Comparison of ENCODE assay signal across 15 cellular contexts in genomic region chr5:176995122-176995490, GRCh38. TPM values are rescaled to one million over a fixed set of nuclear protein-coding genes. Genes with fewer than 3 reads are reported as not detected.
DNase-seq lines count a peak whose midpoint lies in the region; ATAC-seq, FAIRE-seq and TF ChIP-seq lines count a peak whose summit lies in the region.
"Had no signal": no experiment of that assay in that cellular context is flagged by ENCODE, and none has a peak within 500 bp of the region (broad histone marks: within the 10 kb centered on the region; RNA-seq: fewer than 3 reads in every experiment).

No MANE protein-coding gene starts in this region.

- no peak overlapping the region for H4K5ac ChIP-seq in IMR-90 (ENCODE audit: low read depth, low read length)

- H2BK20ac ChIP-seq in IMR-90 (ENCODE audit: low read depth, low read length): peak overlapping the region; percentile 41; the same call in 1 of the 2 replicates

- H3K36me3 Mint-ChIP-seq in naive B cell: no peaks in the 10 kb centered on the region

- H3K27ac ChIP-seq in BLaER1 treated with 17β-estradiol and CSF1 and Interleukin-3, amounts not matched to agents 10 nM and 100 nM: peak overlapping the region; percentile 2 to 82 (median 70); a peak in 19 of 22 replicates
- H3K27ac ChIP-seq in IMR-90 (ENCODE audit: insufficient read depth, low read length) (peak overlapping the region; percentile 76; the same call in 1 of the 2 replicates), GM12878 (ENCODE audit: control insufficient read depth, insufficient read depth) (peak overlapping the region; percentile 89)

- H3K27me3 Mint-ChIP-seq in naive B cell: no peaks in the 10 kb centered on the region

- dilution Hi-C loops in IMR-90 (cut with HindIII; ENCODE audit: low sequenced_read_pairs, unreplicated experiment): no loop called here

- H3K9me1 ChIP-seq in IMR-90 (ENCODE audit: insufficient read depth, low read length): peaks cover 16% of the 10 kb centered on the region

- POLR2A ChIA-PET in IMR-90 (lab: Charles Lee; ENCODE audit: unreplicated experiment): interaction anchor here (0.6 kb wide), 1 partner anchor 420 kb away, joined by 5 read pairs; no protein-coding TSS in a partner anchor
- POLR2A ChIA-PET in GM12878 (lab: Charles Lee): interaction anchor here (0.5 to 1.7 kb wide), 4 partner anchors 10 to 598 kb away, joined by 4 to 17 read pairs (median 5); no protein-coding TSS in a partner anchor

- BruUV-seq in IMR-90 (replicated peaks; lab: Mats Ljungman, UMichigan) (no TSS peak), GM12878 (replicated peaks; lab: Mats Ljungman, UMichigan) (no TSS peak)

- no peak overlapping the region for H3K56ac ChIP-seq in IMR-90 (ENCODE audit: extremely low read depth, insufficient read depth, low read length)

- H4K20me1 ChIP-seq in BLaER1 treated with 17β-estradiol and CSF1 and Interleukin-3, amounts not matched to agents 10 nM and 100 nM: peaks cover 38 to 100% (median 96%) of the 10 kb centered on the region in 11 experiments; a peak in 20 of 22 replicates
- H4K20me1 ChIP-seq in IMR-90 (ENCODE audit: insufficient read depth, low read length): peaks cover 75% of the 10 kb centered on the region
- no peaks in the 10 kb centered on the region; the same call in 1 of the 2 replicates for H4K20me1 ChIP-seq in GM12878 (ENCODE audit: control insufficient read depth, insufficient read depth)

- no peak overlapping the region for H3K4me3 ChIP-seq in BLaER1 treated with 17β-estradiol and CSF1 and Interleukin-3, amounts not matched to agents 10 nM and 100 nM
- H3K4me3 ChIP-seq in IMR-90 (ENCODE audit: insufficient read depth, low read depth, low read length) (no peak overlapping the region), GM12878 (no peak overlapping the region)
- H3K4me3 ChIP-seq: mucosa of descending colon had no signal

- H3K14ac ChIP-seq in IMR-90 (replicated peaks; ENCODE audit: low read depth, low read length): peak overlapping the region; percentile 36; the same call in 1 of the 2 replicates

- no peaks in the 10 kb centered on the region for H3K27me3 ChIP-seq in BLaER1 treated with 17β-estradiol and CSF1 and Interleukin-3, amounts not matched to agents 10 nM and 100 nM
- H3K27me3 ChIP-seq in IMR-90 (ENCODE audit: control insufficient read depth, insufficient read depth, low read length) (no peaks in the 10 kb centered on the region), GM12878 (replicated peaks in 1 of 2; ENCODE audit: control insufficient read depth in 2 of 2, insufficient read depth in 2 of 2, low read length in 1 of 2) (no peaks in the 10 kb centered on the region)

- H3K18ac ChIP-seq in IMR-90 (ENCODE audit: low read depth, low read length): peak overlapping the region; percentile 29; the same call in 1 of the 2 replicates

- TF ChIP-seq RAD21 in IMR-90 (IDR thresholded peaks at IDR 0.05; ENCODE audit: low read length) (no peak), GM12878 (IDR thresholded peaks at IDR 0.05; ENCODE audit: insufficient read depth, low read depth, low read length) (no peak)

- in situ Hi-C loops in IMR-90 (cut with MboI; ENCODE audit: low sequenced_read_pairs) (no loop called here), GM12878 (cut with MboI) (no loop called here)

- H3K27ac Mint-ChIP-seq in naive B cell: peak overlapping the region; percentile 86 to 97 (median 92)

- no peaks in the 10 kb centered on the region for H3K9me3 Mint-ChIP-seq in naive B cell

- peak overlapping the region in 1 of 2 experiments; percentile 67; a peak in 1 of 4 replicates for H4K8ac ChIP-seq in IMR-90 (ENCODE audit: low read depth in 2 of 2, low read length in 2 of 2)

- no CpG with 5 or more reads among the region's 3 CpGs for WGBS in IMR-90 (ENCODE audit: extremely low coverage in 2 of 2, insufficient read length in 1 of 2), 2 experiments
- 85% methylated on average over 3 of the region's 3 CpGs for WGBS in GM12878 (ENCODE audit: insufficient coverage, insufficient replicate concordance, low lambda C conversion rate, missing lambda C conversion rate)

- H3K9me3 ChIP-seq in BLaER1 treated with 17β-estradiol and CSF1 and Interleukin-3, amounts not matched to agents 10 nM and 100 nM (replicated peaks in 1 of 11): peaks cover 16 to 71% (median 60%) of the 10 kb centered on the region in 11 experiments
- H3K9me3 ChIP-seq in IMR-90 (ENCODE audit: control insufficient read depth, insufficient read depth, low read length) (peaks cover 2% of the 10 kb centered on the region; the same call in 1 of the 2 replicates), GM12878 (replicated peaks; ENCODE audit: control insufficient read depth, insufficient read depth, low read length) (no peaks in the 10 kb centered on the region; the same call in 2 of the 3 replicates)
- H3K9me3 ChIP-seq: mucosa of descending colon had no signal

- intact Hi-C loops in IMR-90 (cut with micrococcal nuclease): no loop called here
- intact Hi-C loops in GM12878 (cut with micrococcal nuclease; ENCODE audit: unreplicated experiment): no loop called here

- H4K91ac ChIP-seq in IMR-90 (ENCODE audit: insufficient read depth, low read depth, low read length): 0 out of 2 replicates have a peak overlapping the region, but pooled peaks have one; percentile 33

- H2AFZ ChIP-seq in IMR-90 (replicated peaks; ENCODE audit: low read length, poor library complexity): no peak overlapping the region
- H2AFZ ChIP-seq in GM12878 (ENCODE audit: control insufficient read depth, low read depth, low read length): no peak overlapping the region

- H2AK5ac ChIP-seq in IMR-90 (ENCODE audit: low read depth, low read length): peak overlapping the region; percentile 38; the same call in 1 of the 2 replicates

- peak overlapping the region; percentile 17 to 90 (median 78) for H3K4me3 Mint-ChIP-seq in naive B cell

- peak overlapping the region in 7 of 11 experiments; percentile 11 to 67 (median 50); a peak in 9 of 22 replicates for H3K9ac ChIP-seq in BLaER1 treated with 17β-estradiol and CSF1 and Interleukin-3, amounts not matched to agents 10 nM and 100 nM
- no peak overlapping the region for H3K9ac ChIP-seq in IMR-90 (ENCODE audit: low read depth, low read length)
- H3K9ac ChIP-seq in GM12878 (ENCODE audit: control insufficient read depth, insufficient read depth, low read length): no peak overlapping the region; the same call in 1 of the 2 replicates

- H2AK9ac ChIP-seq in IMR-90 (replicated peaks; ENCODE audit: low read depth, low read length, poor library complexity): no peak overlapping the region

- H2BK15ac ChIP-seq in IMR-90 (ENCODE audit: low read depth, low read length): no peak overlapping the region

- peak overlapping the region in 9 of 11 experiments; percentile 1 to 41 (median 18); a peak in 8 of 22 replicates for H3K4me2 ChIP-seq in BLaER1 treated with 17β-estradiol and CSF1 and Interleukin-3, amounts not matched to agents 10 nM and 100 nM
- H3K4me2 ChIP-seq in IMR-90 (ENCODE audit: low read depth, low read length) (no peak overlapping the region), GM12878 (ENCODE audit: control insufficient read depth, insufficient read depth) (peak overlapping the region; percentile 40)

- H3K4ac ChIP-seq in IMR-90 (ENCODE audit: low read depth, low read length): peak overlapping the region; percentile 81; the same call in 1 of the 2 replicates

- peaks cover 17 to 93% (median 71%) of the 10 kb centered on the region in 11 experiments; a peak in 21 of 22 replicates for H3K36me3 ChIP-seq in BLaER1 treated with 17β-estradiol and CSF1 and Interleukin-3, amounts not matched to agents 10 nM and 100 nM
- H3K36me3 ChIP-seq in IMR-90 (ENCODE audit: control insufficient read depth, insufficient read depth, low read length) (no peaks in the 10 kb centered on the region), GM12878 (ENCODE audit: control insufficient read depth in 2 of 2, insufficient read depth in 2 of 2, low read length in 1 of 2) (no peaks in the 10 kb centered on the region)

- TF ChIP-seq EP300 in GM12878 (IDR thresholded peaks at IDR 0.05; ENCODE audit: borderline replicate concordance in 1 of 2, control insufficient read depth in 1 of 2, low read depth in 2 of 2, low read length in 2 of 2): no peak

- RAD21 ChIA-PET in GM12878 (lab: Charles Lee; ENCODE audit: unreplicated experiment): interaction anchor here (0.7 to 1.6 kb wide), 6 partner anchors 9 to 460 kb away, joined by 3 to 5 read pairs (median 4); partner anchors contain the start of genes UIMC1 and ZNF346

- SMC1A ChIA-PET in GM12878 (lab: Charles Lee; ENCODE audit: uncharacterized antibody, unreplicated experiment): interaction anchor here (0.7 to 3.5 kb wide), 4 partner anchors 9 to 26 kb away, joined by 3 to 30 read pairs (median 5); no protein-coding TSS in a partner anchor

- H2BK120ac ChIP-seq in IMR-90 (ENCODE audit: low read depth, low read length): peak overlapping the region; percentile 51; the same call in 1 of the 2 replicates

- no peak for TF ChIP-seq POLR2A in IMR-90 (IDR thresholded peaks at IDR 0.05; ENCODE audit: low read depth, low read length)
- TF ChIP-seq POLR2A in GM12878 (IDR thresholded peaks at IDR 0.05; ENCODE audit: low read depth, low read length): no peak

- H2BK5ac ChIP-seq in IMR-90 (ENCODE audit: low read depth, low read length, poor library complexity, severe bottlenecking): peak overlapping the region; percentile 72

- peaks cover 0 to 36% (median 23%) of the 10 kb centered on the region in 10 experiments; a peak in 17 of 20 replicates for H3K4me1 ChIP-seq in BLaER1 treated with 17β-estradiol and CSF1 and Interleukin-3, amounts not matched to agents 10 nM and 100 nM
- H3K4me1 ChIP-seq in IMR-90 (ENCODE audit: control insufficient read depth, insufficient read depth, low read length) (peaks cover 10% of the 10 kb centered on the region), GM12878 (ENCODE audit: control insufficient read depth, insufficient read depth, low read length) (peaks cover 40% of the 10 kb centered on the region)

- H3K79me1 ChIP-seq in IMR-90 (ENCODE audit: low read depth in 1 of 2, low read length in 2 of 2): peaks cover 16 to 69% of the 10 kb centered on the region in 2 experiments

- TF ChIP-seq CTCF in IMR-90 (conservative IDR thresholded peaks at IDR 0.05; ENCODE audit: low read depth, low read length) (no peak), GM12878 (IDR thresholded peaks at IDR 0.05 in 2 of 3, conservative IDR thresholded peaks at IDR 0.05 in 1 of 3; ENCODE audit: control insufficient read depth in 2 of 3, extremely low read depth in 1 of 3, insufficient read depth in 1 of 3, low read depth in 3 of 3, low read length in 3 of 3) (no peak)

- peaks cover 39 to 82% (median 59%) of the 10 kb centered on the region in 3 donors for H3K4me1 Mint-ChIP-seq in naive B cell

- peaks cover 91% of the 10 kb centered on the region for H3K79me2 ChIP-seq in GM12878 (ENCODE audit: control insufficient read depth, insufficient read depth, low read length)

- CTCF ChIA-PET in IMR-90 (lab: Yijun Ruan, JAX) (no interaction called here), GM12878 (lab: Yijun Ruan, JAX) (interaction anchor here (0.8 to 4.0 kb wide), 4 partner anchors 10 to 334 kb away, joined by 3 to 40 read pairs (median 4); partner anchors contain the start of gene UIMC1)

- no peak overlapping the region for H3K23ac ChIP-seq in IMR-90 (ENCODE audit: low read depth, low read length)

- ATAC-seq in IMR-90 (ENCODE audit: low read depth) (peak; percentile 7; the same call in 1 of the 2 replicates), GM12878 (peak; percentile 4), naive B cell (ENCODE audit: low read depth in 2 of 2) (no peak), HG03196 (IDR thresholded peaks at IDR 0.05; ENCODE audit: unreplicated experiment) (no peak), HG02852 (IDR thresholded peaks at IDR 0.05; ENCODE audit: unreplicated experiment) (no peak)

- DNase-seq in IMR-90 (no peak), GM12878 (ENCODE audit: low read depth, low spot score) (no peak), naive B cell (no peak), NCI-H1092 treated with DMSO at 0.1 percent for 48 hours (lab: John Stamatoyannopoulos, UW) (no peak), cortex of kidney (lab: John Stamatoyannopoulos, UW) (no peak)
- DNase-seq: activated effector memory CD4-positive, alpha-beta T cell treated with Interleukin-2 at 50 U/mL for 16 hours; C1 segment of cervical spinal cord; mucosa of descending colon; NCI-H1436; NCI-H510A; stimulated activated CD4-positive, alpha-beta T cell treated with anti-CD3 and anti-CD28 coated beads, Interleukin-1b, Interleukin-23, amount 100 ng/mL, for 48 hours; stimulated activated CD8-positive, alpha-beta memory T cell treated with anti-CD3 and anti-CD28 coated beads, Interleukin-4, amount 100 ng/mL, for 48 hours had no signal

- no peak for FAIRE-seq in GM12878 (lab: Jason Lieb, UNC)

RNA-seq across cellular contexts. Expression of gene UIMC1, which starts 11.5 kb away (rescaled TPM):
- total RNA-seq in IMR-90 (2012; rRNA removed) (23.1 and 27.6 TPM in 2 replicates), GM12878 (2014; rRNA removed) (30.5 and 34.8 TPM in 2 replicates), GM12878 (2014; rRNA removed; fragmentation: Illumina TruSeq; extraction: Trizol) (48.7 and 49.3 TPM in 2 replicates), GM12878 (2021) (51.4 and 54.9 TPM in 2 replicates)
- polyA plus RNA-seq in IMR-90 (2012; rRNA removed) (15.7 and 19.5 TPM in 2 replicates), GM12878 (2011; rRNA removed) (30.0 and 42.6 TPM in 2 replicates), GM12878 (2014; fragmentation: Illumina TruSeq; extraction: Trizol) (45.3 and 50.9 TPM in 2 replicates), GM12878 (2014; fragmentation: Nextera tagmentation; extraction: Ambion mirVana) (10 to 100 TPM; 16.2 to 24.7 TPM), GM12878 (2014; rRNA removed) (26.6 and 30.9 TPM in 2 replicates), GM12878 (2016; fragmentation: Nextera tagmentation; extraction: Ambion mirVana) (10 to 100 TPM; 30.7 to 34.5 TPM), naive B cell (ENCODE audit: low read depth in 6 of 6) (10 to 100 TPM; 25.0 to 39.1 (median 32.7) TPM)
- 4.3 and 9.8 TPM in 2 replicates for polyA plus RNA-seq in IMR-90 (2012; cell fraction: cytosol; rRNA removed)
- polyA plus RNA-seq in IMR-90 (2012; cell fraction: nucleus; rRNA removed; ENCODE audit: low replicate concordance): 5.1 and 39.3 TPM in 2 replicates
- total RNA-seq in GM12878 (2013; cell fraction: nucleolus; rRNA removed): 123 and 126 TPM in 2 replicates
- 26.1 TPM for polyA plus RNA-seq in GM12878 (2011; ENCODE audit: low read depth)
- polyA plus RNA-seq in GM12878 (2011; cell fraction: cytosol; rRNA removed): 17.3 and 18.6 TPM in 2 replicates
- 46.6 and 55.7 TPM in 2 replicates for polyA plus RNA-seq in GM12878 (2011; cell fraction: nucleus; rRNA removed)
- polyA plus RNA-seq in GM12878 (2012): 25.0 and 29.0 TPM in 2 replicates
- polyA minus RNA-seq in GM12878 (2011; rRNA and poly(A)+ RNA removed): 26.8 and 44.6 TPM in 2 replicates
- 11.9 and 15.6 TPM in 2 replicates for polyA minus RNA-seq in GM12878 (2011; cell fraction: cytosol; rRNA and poly(A)+ RNA removed)
- polyA minus RNA-seq in GM12878 (2011; cell fraction: nucleus; rRNA and poly(A)+ RNA removed): 20.2 and 36.5 TPM in 2 replicates

RNA-seq across cellular contexts. Expression of gene ZNF346, which starts 27.4 kb away (rescaled TPM):
- total RNA-seq in IMR-90 (2012; rRNA removed): 14.7 and 15.1 TPM in 2 replicates
- 15.7 and 17.0 TPM in 2 replicates for polyA plus RNA-seq in IMR-90 (2012; rRNA removed)
- 10.1 and 10.8 TPM in 2 replicates for polyA plus RNA-seq in IMR-90 (2012; cell fraction: cytosol; rRNA removed)
- polyA plus RNA-seq in IMR-90 (2012; cell fraction: nucleus; rRNA removed; ENCODE audit: low replicate concordance): 18.8 and 24.7 TPM in 2 replicates
- total RNA-seq in GM12878 (2013; cell fraction: nucleolus; rRNA removed): 57.9 and 71.5 TPM in 2 replicates
- total RNA-seq in GM12878 (2014; rRNA removed): 25.9 and 27.9 TPM in 2 replicates
- total RNA-seq in GM12878 (2014; rRNA removed; fragmentation: Illumina TruSeq; extraction: Trizol): 21.6 and 22.9 TPM in 2 replicates
- total RNA-seq in GM12878 (2021): 18.4 and 25.1 TPM in 2 replicates
- 5.7 TPM for polyA plus RNA-seq in GM12878 (2011; ENCODE audit: low read depth)
- polyA plus RNA-seq in GM12878 (2011; rRNA removed): 14.7 and 15.5 TPM in 2 replicates
- 15.9 and 19.6 TPM in 2 replicates for polyA plus RNA-seq in GM12878 (2011; cell fraction: cytosol; rRNA removed)
- polyA plus RNA-seq in GM12878 (2011; cell fraction: nucleus; rRNA removed): 22.9 and 26.2 TPM in 2 replicates
- 9.2 and 9.7 TPM in 2 replicates for polyA plus RNA-seq in GM12878 (2012)
- 17.5 and 24.8 TPM in 2 replicates for polyA plus RNA-seq in GM12878 (2014; fragmentation: Illumina TruSeq; extraction: Trizol)
- polyA plus RNA-seq in GM12878 (2014; fragmentation: Nextera tagmentation; extraction: Ambion mirVana): 1 to 10 TPM; 6.5 to 7.2 TPM
- polyA plus RNA-seq in GM12878 (2014; rRNA removed): 23.2 and 23.5 TPM in 2 replicates
- polyA plus RNA-seq in GM12878 (2016; fragmentation: Nextera tagmentation; extraction: Ambion mirVana): 10 to 100 TPM; 26.5 to 30.2 TPM
- 16.1 and 24.6 TPM in 2 replicates for polyA minus RNA-seq in GM12878 (2011; rRNA and poly(A)+ RNA removed)
- 6.4 and 7.0 TPM in 2 replicates for polyA minus RNA-seq in GM12878 (2011; cell fraction: cytosol; rRNA and poly(A)+ RNA removed)
- 10.4 and 22.3 TPM in 2 replicates for polyA minus RNA-seq in GM12878 (2011; cell fraction: nucleus; rRNA and poly(A)+ RNA removed)
- 10 to 100 TPM; 12.3 to 23.2 (median 16.5) TPM for polyA plus RNA-seq in naive B cell (ENCODE audit: low read depth in 6 of 6)

Comparison
In these comparisons a context has a peak if more than half of its experiments do, and no peak if none do; other contexts are left out.
1. H3K9ac ChIP-seq: peak in BLaER1 treated with 17β-estradiol and CSF1 and Interleukin-3, amounts not matched to agents 10 nM and 100 nM (7 of 11); none in IMR-90 (single experiment) and GM12878 (single experiment).
2. ATAC-seq: peak in IMR-90 (single experiment) and GM12878 (single experiment); none in naive B cell (0 of 2), HG03196 (single experiment) and HG02852 (single experiment).
3. Peak in every context shown above with its lines, with median percentiles within 50 percentile points of each other: H3K27ac ChIP-seq.